Comparison of ENCODE assay signal across 2 cellular contexts in the genomic region with DNA sequence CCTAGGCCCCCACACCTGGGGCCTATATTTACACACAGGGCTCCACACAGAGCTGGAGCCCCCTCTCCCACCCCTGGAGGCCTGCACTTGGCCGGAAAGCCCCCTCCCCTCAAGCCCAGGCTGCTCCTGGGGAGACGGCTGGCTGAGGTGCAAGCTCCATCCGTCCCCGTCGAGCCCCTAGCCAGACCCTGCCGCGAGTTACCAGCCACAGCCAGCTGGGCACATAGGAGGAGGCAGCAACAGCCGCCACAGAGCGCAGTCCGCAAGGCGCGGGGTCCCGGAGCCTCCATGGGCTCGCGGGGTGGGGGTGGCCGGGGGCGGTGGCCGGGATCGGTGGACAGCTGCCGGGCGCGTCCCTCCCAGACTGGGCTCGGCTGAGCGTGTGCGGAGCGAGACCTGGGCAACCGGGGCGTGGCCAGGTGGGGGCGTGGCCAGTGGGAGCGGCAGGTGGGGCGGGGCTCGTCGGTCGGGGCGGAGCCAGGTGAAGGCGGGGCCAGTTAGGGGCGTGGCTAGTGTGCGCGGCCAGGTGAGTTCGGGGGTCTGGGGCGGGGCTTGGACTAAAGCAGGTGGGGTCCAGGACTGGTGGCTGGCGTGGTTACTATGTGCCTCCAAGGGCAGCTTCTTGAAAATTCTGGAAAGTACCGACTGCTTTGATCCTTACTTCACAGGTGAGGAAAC.
TF ChIP-seq lines count a peak whose summit lies in the region.

A gene (minus strand): TSS at position 384 of the 678 bp plus-strand sequence. CDS start 94 bp downstream, at position 290.

TF ChIP-seq in SK-N-SH, 30 proteins besides CTCF, POLR2A, EP300 and RAD21 (continued from another document):
- TF ChIP-seq, protein P1, sequence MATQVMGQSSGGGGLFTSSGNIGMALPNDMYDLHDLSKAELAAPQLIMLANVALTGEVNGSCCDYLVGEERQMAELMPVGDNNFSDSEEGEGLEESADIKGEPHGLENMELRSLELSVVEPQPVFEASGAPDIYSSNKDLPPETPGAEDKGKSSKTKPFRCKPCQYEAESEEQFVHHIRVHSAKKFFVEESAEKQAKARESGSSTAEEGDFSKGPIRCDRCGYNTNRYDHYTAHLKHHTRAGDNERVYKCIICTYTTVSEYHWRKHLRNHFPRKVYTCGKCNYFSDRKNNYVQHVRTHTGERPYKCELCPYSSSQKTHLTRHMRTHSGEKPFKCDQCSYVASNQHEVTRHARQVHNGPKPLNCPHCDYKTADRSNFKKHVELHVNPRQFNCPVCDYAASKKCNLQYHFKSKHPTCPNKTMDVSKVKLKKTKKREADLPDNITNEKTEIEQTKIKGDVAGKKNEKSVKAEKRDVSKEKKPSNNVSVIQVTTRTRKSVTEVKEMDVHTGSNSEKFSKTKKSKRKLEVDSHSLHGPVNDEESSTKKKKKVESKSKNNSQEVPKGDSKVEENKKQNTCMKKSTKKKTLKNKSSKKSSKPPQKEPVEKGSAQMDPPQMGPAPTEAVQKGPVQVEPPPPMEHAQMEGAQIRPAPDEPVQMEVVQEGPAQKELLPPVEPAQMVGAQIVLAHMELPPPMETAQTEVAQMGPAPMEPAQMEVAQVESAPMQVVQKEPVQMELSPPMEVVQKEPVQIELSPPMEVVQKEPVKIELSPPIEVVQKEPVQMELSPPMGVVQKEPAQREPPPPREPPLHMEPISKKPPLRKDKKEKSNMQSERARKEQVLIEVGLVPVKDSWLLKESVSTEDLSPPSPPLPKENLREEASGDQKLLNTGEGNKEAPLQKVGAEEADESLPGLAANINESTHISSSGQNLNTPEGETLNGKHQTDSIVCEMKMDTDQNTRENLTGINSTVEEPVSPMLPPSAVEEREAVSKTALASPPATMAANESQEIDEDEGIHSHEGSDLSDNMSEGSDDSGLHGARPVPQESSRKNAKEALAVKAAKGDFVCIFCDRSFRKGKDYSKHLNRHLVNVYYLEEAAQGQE (IDR thresholded peaks at IDR 0.05; ENCODE audit: low read depth, low read length): no peak

TF ChIP-seq in SK-N-SH treated with all-trans-retinoic acid at 6 μM for 48 hours, 23 proteins besides CTCF, POLR2A, EP300 and RAD21 (continued from another document):
- no peak for TF ChIP-seq ISL1 (CRISPR knock-in tag; IDR thresholded peaks at IDR 0.05)
- TF ChIP-seq, protein P2, sequence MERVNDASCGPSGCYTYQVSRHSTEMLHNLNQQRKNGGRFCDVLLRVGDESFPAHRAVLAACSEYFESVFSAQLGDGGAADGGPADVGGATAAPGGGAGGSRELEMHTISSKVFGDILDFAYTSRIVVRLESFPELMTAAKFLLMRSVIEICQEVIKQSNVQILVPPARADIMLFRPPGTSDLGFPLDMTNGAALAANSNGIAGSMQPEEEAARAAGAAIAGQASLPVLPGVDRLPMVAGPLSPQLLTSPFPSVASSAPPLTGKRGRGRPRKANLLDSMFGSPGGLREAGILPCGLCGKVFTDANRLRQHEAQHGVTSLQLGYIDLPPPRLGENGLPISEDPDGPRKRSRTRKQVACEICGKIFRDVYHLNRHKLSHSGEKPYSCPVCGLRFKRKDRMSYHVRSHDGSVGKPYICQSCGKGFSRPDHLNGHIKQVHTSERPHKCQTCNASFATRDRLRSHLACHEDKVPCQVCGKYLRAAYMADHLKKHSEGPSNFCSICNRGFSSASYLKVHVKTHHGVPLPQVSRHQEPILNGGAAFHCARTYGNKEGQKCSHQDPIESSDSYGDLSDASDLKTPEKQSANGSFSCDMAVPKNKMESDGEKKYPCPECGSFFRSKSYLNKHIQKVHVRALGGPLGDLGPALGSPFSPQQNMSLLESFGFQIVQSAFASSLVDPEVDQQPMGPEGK (CRISPR knock-in tag; IDR thresholded peaks at IDR 0.05; ENCODE audit: borderline replicate concordance): no peak
- no peak for TF ChIP-seq ZNF70 (CRISPR knock-in tag; IDR thresholded peaks at IDR 0.05)
- TF ChIP-seq ZFP3 (CRISPR knock-in tag; IDR thresholded peaks at IDR 0.05): no peak
- no peak for TF ChIP-seq TOX (CRISPR knock-in tag; IDR thresholded peaks at IDR 0.05; ENCODE audit: borderline replicate concordance)
- TF ChIP-seq RARB (CRISPR knock-in tag; IDR thresholded peaks at IDR 0.05): no peak
